8 cellular contexts compared by ENCODE assay signal in genomic region chr11:118621898-118622375, GRCh38. TPM values are rescaled to one million over a fixed set of nuclear protein-coding genes. Genes with fewer than 3 reads are reported as not detected.
DNase-seq lines count a peak whose midpoint lies in the region; ATAC-seq and TF ChIP-seq lines count a peak whose summit lies in the region.

No MANE protein-coding gene starts in this region.

- no peaks in the 10 kb centered on the region for H4K20me1 ChIP-seq in BLaER1
- no peaks in the 10 kb centered on the region for H4K20me1 ChIP-seq in PC-3 (ENCODE audit: low read length)

- no peak for ATAC-seq in PC-3
- ATAC-seq in HG03521 (IDR thresholded peaks at IDR 0.05; ENCODE audit: unreplicated experiment) = no peak

- DNase-seq in PC-3 = no peak
- no peak for DNase-seq in endothelial cell (ENCODE audit: low spot score)
- no peak for DNase-seq in neuronal stem cell (ENCODE audit: low spot score)
- no peak for DNase-seq in NOMO-1 treated with dmso at 0.1 percent for 144 hours (lab: John Stamatoyannopoulos, UW; ENCODE audit: unreplicated experiment)
- DNase-seq in NCI-H345 (lab: John Stamatoyannopoulos, UW) = no peak
- DNase-seq in NCI-H1105 treated with DMSO at 0.1 percent for 48 hours (lab: John Stamatoyannopoulos, UW) = no peak

- H3K36me3 ChIP-seq in BLaER1 (peaks cover 6% of the 10 kb centered on the region; the same call in 1 of the 2 replicates), PC-3 (ENCODE audit: low read depth, low read length) (no peaks in the 10 kb centered on the region; the same call in 1 of the 2 replicates), neuronal stem cell (replicated peaks in 1 of 2; ENCODE audit: control insufficient read depth in 2 of 2, insufficient read depth in 2 of 2, low read length in 2 of 2) (peaks cover 16 to 37% of the 10 kb centered on the region in 2 donors)

- H3K4me3 ChIP-seq in BLaER1 = peak overlapping the region; percentile 66
- peak overlapping the region; percentile 75 for H3K4me3 ChIP-seq in PC-3 (ENCODE audit: low read length)
- H3K4me3 ChIP-seq in neuronal stem cell (ENCODE audit: low read length in 2 of 2) = peak overlapping the region; percentile 80 to 81

- H3K4me1 ChIP-seq in BLaER1 (peaks cover 46% of the 10 kb centered on the region), PC-3 (ENCODE audit: insufficient read depth, low read length) (peaks cover 61% of the 10 kb centered on the region), neuronal stem cell (ENCODE audit: control insufficient read depth in 2 of 2, insufficient read depth in 1 of 2, low read depth in 1 of 2, low read length in 2 of 2) (peaks cover 49 to 51% of the 10 kb centered on the region in 2 donors)

- peaks cover 20% of the 10 kb centered on the region for H3K27me3 Mint-ChIP-seq in endothelial cell (ENCODE audit: unreplicated experiment)

- peak overlapping the region; percentile 90 for H3K4me3 Mint-ChIP-seq in endothelial cell (ENCODE audit: unreplicated experiment)

- peaks cover 26% of the 10 kb centered on the region for H3K4me1 Mint-ChIP-seq in endothelial cell (ENCODE audit: unreplicated experiment)

- no peak overlapping the region for H2BK12ac ChIP-seq in neuronal stem cell (ENCODE audit: low read length)

- CTCF ChIA-PET in PC-3 (lab: Charles Lee) = interaction anchor here (0.7 to 1.0 kb wide), 2 partner anchors 13 to 27 kb away, joined by 3 to 20 read pairs; no protein-coding TSS in a partner anchor

- no peaks in the 10 kb centered on the region for H3K9me3 Mint-ChIP-seq in endothelial cell (ENCODE audit: unreplicated experiment)

- peaks cover 9% of the 10 kb centered on the region for H3K79me1 ChIP-seq in neuronal stem cell (ENCODE audit: low read depth, low read length)

- peak overlapping the region; percentile 76; the same call in 1 of the 2 replicates for H3K9ac ChIP-seq in BLaER1
- H3K9ac ChIP-seq in PC-3 (ENCODE audit: low read length) = peak overlapping the region; percentile 53; the same call in 1 of the 2 replicates
- peak overlapping the region; percentile 91 for H3K9ac ChIP-seq in neuronal stem cell (ENCODE audit: low read depth, low read length, poor library complexity)

- peaks cover 13% of the 10 kb centered on the region for H3K79me2 ChIP-seq in PC-3 (ENCODE audit: low read length)

- H3K4me2 ChIP-seq in BLaER1 (peak overlapping the region; percentile 91), PC-3 (ENCODE audit: low read length) (peak overlapping the region; percentile 89), neuronal stem cell (ENCODE audit: insufficient read depth, low read length, poor library complexity, severe bottlenecking) (peak overlapping the region; percentile 68)

- no peak overlapping the region for H2BK15ac ChIP-seq in neuronal stem cell (ENCODE audit: low read length)

- H3K4ac ChIP-seq in neuronal stem cell (ENCODE audit: low read length) = no peak overlapping the region

- no peak overlapping the region for H2BK120ac ChIP-seq in neuronal stem cell (ENCODE audit: low read depth, low read length)

- TF ChIP-seq CTCF in PC-3 (conservative IDR thresholded peaks at IDR 0.05; ENCODE audit: low read depth, low read length) (no peak), endothelial cell (IDR thresholded peaks at IDR 0.05; ENCODE audit: unreplicated experiment) (no peak)

- intact Hi-C loops in PC-3 (cut with micrococcal nuclease) = no loop called here

- H3K27ac ChIP-seq in BLaER1 (no peak overlapping the region), PC-3 (ENCODE audit: low read length) (no peak overlapping the region), neuronal stem cell (replicated peaks; ENCODE audit: low read length) (peak overlapping the region; percentile 83)

- no peaks in the 10 kb centered on the region for H3K9me2 ChIP-seq in PC-3 (replicated peaks; ENCODE audit: low read length)

- H3K18ac ChIP-seq in neuronal stem cell (ENCODE audit: low read length) = peak overlapping the region; percentile 91

- H3K27ac Mint-ChIP-seq in endothelial cell (ENCODE audit: unreplicated experiment) = peak overlapping the region; percentile 42

- TSS peak; percentile 63 for BruUV-seq in PC-3 (replicated peaks; lab: Mats Ljungman, UMichigan)

- POLR2A ChIA-PET in PC-3 (lab: Charles Lee; ENCODE audit: unreplicated experiment) = no interaction called here

- H4K8ac ChIP-seq in neuronal stem cell (ENCODE audit: low read depth, low read length) = no peak overlapping the region

- no CpG with 5 or more reads among the region's 4 CpGs for WGBS in neuronal stem cell (ENCODE audit: extremely low coverage in 2 of 2, insufficient read length in 2 of 2, insufficient replicate concordance in 1 of 2), 2 donors

- H3K27me3 ChIP-seq in BLaER1 = peaks cover 5% of the 10 kb centered on the region; the same call in 1 of the 2 replicates
- H3K27me3 ChIP-seq in PC-3 (ENCODE audit: low read length) = no peaks in the 10 kb centered on the region
- H3K27me3 ChIP-seq in neuronal stem cell (ENCODE audit: control insufficient read depth in 3 of 3, insufficient read depth in 3 of 3, low read depth in 1 of 3, low read length in 3 of 3) = no peaks in the 10 kb centered on the region

- no peaks in the 10 kb centered on the region for H3K9me3 ChIP-seq in BLaER1
- H3K9me3 ChIP-seq in PC-3 (ENCODE audit: low read length) = no peaks in the 10 kb centered on the region
- no peaks in the 10 kb centered on the region for H3K9me3 ChIP-seq in neuronal stem cell (replicated peaks in 1 of 2; ENCODE audit: control insufficient read depth in 2 of 2, insufficient read depth in 1 of 2, low read depth in 1 of 2, low read length in 2 of 2)

- peak overlapping the region; percentile 60 for H2BK5ac ChIP-seq in neuronal stem cell (ENCODE audit: low read length)

- H3K14ac ChIP-seq in neuronal stem cell (ENCODE audit: low read length) = no peak overlapping the region

- peak overlapping the region; percentile 56 for H3K23ac ChIP-seq in neuronal stem cell (ENCODE audit: low read depth, low read length, poor library complexity)

- H3F3A ChIP-seq in PC-3 (ENCODE audit: low read length, unreplicated experiment) = no peaks in the 10 kb centered on the region

- peaks cover 18% of the 10 kb centered on the region for H3K36me3 Mint-ChIP-seq in endothelial cell (ENCODE audit: low read depth, unreplicated experiment)

- no peak overlapping the region for H4K91ac ChIP-seq in neuronal stem cell (ENCODE audit: low read depth, low read length, poor library complexity)

- H2AFZ ChIP-seq in PC-3 (ENCODE audit: low read length) (peak overlapping the region; percentile 77; the same call in 1 of the 2 replicates), neuronal stem cell (ENCODE audit: low read length) (peak overlapping the region; percentile 92)

- H2AK5ac ChIP-seq in neuronal stem cell (ENCODE audit: low read depth, low read length) = peak overlapping the region; percentile 64

RNA-seq across cellular contexts. Expression of gene PHLDB1, which starts 14.5 kb away (rescaled TPM):
- total RNA-seq in PC-3 (2014; rRNA removed) (36.1 and 37.1 TPM in 2 replicates), endothelial cell (ENCODE audit: unreplicated experiment) (45.4 TPM)
- polyA plus RNA-seq in neuronal stem cell (2013, experiment 1 of 2) = 68.9 TPM
- polyA plus RNA-seq in neuronal stem cell (2013, experiment 2 of 2) = 69.2 TPM

RNA-seq across cellular contexts. Expression of gene ARCN1, which starts 49.7 kb away (rescaled TPM):
- total RNA-seq in PC-3 (2014; rRNA removed) (122 and 132 TPM in 2 replicates), endothelial cell (ENCODE audit: unreplicated experiment) (145 TPM)
- 126 TPM for polyA plus RNA-seq in neuronal stem cell (2013, experiment 1 of 2)
- polyA plus RNA-seq in neuronal stem cell (2013, experiment 2 of 2) = 128 TPM

RNA-seq across cellular contexts. Expression of gene IFT46, which starts 56.2 kb away (rescaled TPM):
- total RNA-seq in PC-3 (2014; rRNA removed) (32.9 and 35.2 TPM in 2 replicates), endothelial cell (ENCODE audit: unreplicated experiment) (19.7 TPM)
- polyA plus RNA-seq in neuronal stem cell (2013, experiment 1 of 2) = 22.8 TPM
- polyA plus RNA-seq in neuronal stem cell (2013, experiment 2 of 2) = 22.9 TPM

RNA-seq across cellular contexts. Expression of gene TREH, which starts 57.5 kb away (rescaled TPM):
- not detected in 2 replicates for total RNA-seq in PC-3 (2014; rRNA removed)
- not detected for total RNA-seq in endothelial cell (ENCODE audit: unreplicated experiment)
- not detected for polyA plus RNA-seq in neuronal stem cell (2013, experiment 1 of 2)
- not detected for polyA plus RNA-seq in neuronal stem cell (2013, experiment 2 of 2)
